Comparison of ENCODE assay signal across 8 cellular contexts in genomic region chr5:116573279-116573616, GRCh38. TPM values are rescaled to one million over a fixed set of nuclear protein-coding genes. Genes with fewer than 3 reads are reported as not detected.
DNase-seq lines count a peak whose midpoint lies in the region; ATAC-seq and TF ChIP-seq lines count a peak whose summit lies in the region.

No MANE protein-coding gene starts in this region.

- TF ChIP-seq CTCF in foreskin fibroblast (IDR thresholded peaks at IDR 0.05; ENCODE audit: low read depth, low read length) (no peak), osteocyte (IDR thresholded peaks at IDR 0.05) (no peak)

- no peaks in the 10 kb centered on the region for H3K36me3 Mint-ChIP-seq in osteocyte (ENCODE audit: unreplicated experiment)

- H3K27ac Mint-ChIP-seq in osteocyte (ENCODE audit: unreplicated experiment): no peak overlapping the region

- no peaks in the 10 kb centered on the region for H3K9me3 Mint-ChIP-seq in osteocyte (ENCODE audit: unreplicated experiment)

- DNase-seq in NCI-H1092 treated with DMSO at 0.1 percent for 48 hours (lab: John Stamatoyannopoulos, UW) (peak; percentile 29), NCI-H1092 (lab: John Stamatoyannopoulos, UW) (no peak), foreskin fibroblast (peak in 1 of 2 donors; percentile 38), osteocyte (ENCODE audit: extremely low spot score, unreplicated experiment) (no peak), HuH-7 (ENCODE audit: low spot score) (no peak)

- peaks cover 37% of the 10 kb centered on the region for H3K4me1 Mint-ChIP-seq in osteocyte (ENCODE audit: unreplicated experiment)

- H3K4me3 ChIP-seq in foreskin fibroblast (ENCODE audit: low read depth in 1 of 2, low read length in 2 of 2): peak overlapping the region; percentile 41 to 80

- peaks cover 65% of the 10 kb centered on the region for H3K27me3 Mint-ChIP-seq in osteocyte (ENCODE audit: unreplicated experiment)

- peak; percentile 5 for ATAC-seq in SK-N-SH treated with all-trans-retinoic acid at 6 μM for 48 hours
- no peak for ATAC-seq in GM21576 (IDR thresholded peaks at IDR 0.05; ENCODE audit: unreplicated experiment)
- ATAC-seq in HG02970 (IDR thresholded peaks at IDR 0.05; ENCODE audit: low FRiP score, unreplicated experiment): no peak

- H3K4me3 Mint-ChIP-seq in osteocyte (ENCODE audit: unreplicated experiment): peak overlapping the region; percentile 87

TF ChIP-seq in SK-N-SH treated with all-trans-retinoic acid at 6 μM for 48 hours, 23 proteins besides CTCF, POLR2A, EP300 and RAD21:
- TF ChIP-seq ZC3H10 (CRISPR knock-in tag; IDR thresholded peaks at IDR 0.05) (no peak), ZFP3 (CRISPR knock-in tag; IDR thresholded peaks at IDR 0.05) (no peak), PPARA (CRISPR knock-in tag; IDR thresholded peaks at IDR 0.05; ENCODE audit: borderline replicate concordance) (no peak), ZFP30 (CRISPR knock-in tag; IDR thresholded peaks at IDR 0.05) (no peak), ZNF8 (CRISPR knock-in tag; IDR thresholded peaks at IDR 0.05) (peak; percentile 64; the same call in 1 of the 2 replicates), ESRRG (CRISPR knock-in tag; IDR thresholded peaks at IDR 0.05) (no peak), ISL1 (CRISPR knock-in tag; IDR thresholded peaks at IDR 0.05) (no peak), POU6F1 (CRISPR knock-in tag; IDR thresholded peaks at IDR 0.05; ENCODE audit: borderline replicate concordance, low read depth) (no peak), TCF4 (CRISPR knock-in tag; IDR thresholded peaks at IDR 0.05; ENCODE audit: borderline replicate concordance) (no peak), ZNF565 (CRISPR knock-in tag; conservative IDR thresholded peaks at IDR 0.05; ENCODE audit: low read depth) (no peak), TSHZ2 (CRISPR knock-in tag; IDR thresholded peaks at IDR 0.05) (no peak), ZNF70 (CRISPR knock-in tag; IDR thresholded peaks at IDR 0.05) (peak; percentile 70), BACH2 (CRISPR knock-in tag; IDR thresholded peaks at IDR 0.05; ENCODE audit: borderline replicate concordance) (no peak)

RNA-seq across cellular contexts. Expression of gene SEMA6A, which starts 1.4 kb away (rescaled TPM):
- total RNA-seq in osteocyte: 2.3 and 2.6 TPM in 2 replicates
